ENCODE assay signal across 14 cellular contexts in the genomic region with DNA sequence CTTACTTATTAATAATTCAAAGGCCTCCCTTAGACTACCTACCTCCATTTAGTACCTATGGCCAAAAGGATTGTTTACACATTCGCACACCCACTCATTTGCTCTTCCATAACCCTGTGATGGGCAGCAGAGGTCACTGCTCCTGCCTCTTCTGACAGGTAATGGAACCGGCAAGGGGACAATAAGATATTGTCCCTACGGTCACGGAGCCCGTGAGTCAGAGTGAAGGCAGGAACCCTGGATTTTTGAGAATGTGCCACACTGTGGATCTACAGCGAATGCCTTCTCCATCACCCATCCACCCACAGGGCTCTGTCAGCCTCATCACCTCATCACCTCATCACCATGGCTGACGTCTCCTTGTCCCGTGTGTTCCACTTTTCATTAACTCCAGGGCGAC.
"Had no signal": no experiment of that assay in that cellular context is flagged by ENCODE, and none has a peak within 500 bp of the region (broad histone marks: within the 10 kb centered on the region; RNA-seq: fewer than 3 reads in every experiment).

No MANE protein-coding gene starts in this region.

- DNase-seq: activated CD4-positive, alpha-beta T cell treated with anti-CD3 and anti-CD28 coated beads, Interleukin-2, amount 10 ng/mL, durations not matched to agents 24 days and 14 days; activated CD4-positive, CD25-positive, alpha-beta regulatory T cell; activated CD8-positive, alpha-beta memory T cell treated with anti-CD3 and anti-CD28 coated beads, Interleukin-2, amount 50 U/mL, for 4 hours; activated CD8-positive, alpha-beta T cell treated with anti-CD3 and anti-CD28 coated beads, Interleukin-2, amount 10 ng/mL, durations not matched to agents 7 days and 5 days; activated effector memory CD4-positive, alpha-beta T cell treated with anti-CD3 and anti-CD28 coated beads, Interleukin-2, amount 50 U/mL, for 16 hours; activated T-cell treated with anti-CD3 and anti-CD28 coated beads, Interleukin-2, amount 50 U/mL, for 48 hours; adrenal gland; erythroblast; pancreas; stimulated activated CD4-positive, alpha-beta T cell treated with anti-CD3 and anti-CD28 coated beads, Interleukin-1b, Interleukin-23, amount 100 ng/mL, for 48 hours had no signal

- H3K4me1 ChIP-seq: adrenal gland, vagina had no signal

- H3K27ac Mint-ChIP-seq: activated CD4-positive, alpha-beta T cell treated with anti-CD3 and anti-CD28 coated beads, Interleukin-2, amount 10 ng/mL, durations not matched to agents 24 days and 14 days; activated CD8-positive, alpha-beta T cell treated with anti-CD3 and anti-CD28 coated beads, Interleukin-2, amount 10 ng/mL, durations not matched to agents 7 days and 5 days; activated naive CD4-positive, alpha-beta T cell treated with anti-CD3 and anti-CD28 coated beads, Interleukin-2, amount 50 U/mL, for 24 hours; neural progenitor cell had no signal

- ATAC-seq: activated CD8-positive, alpha-beta T cell treated with anti-CD3 and anti-CD28 coated beads, Interleukin-2, amount 10 ng/mL, durations not matched to agents 7 days and 5 days had no signal

- H3K27me3 Mint-ChIP-seq: activated CD4-positive, alpha-beta T cell treated with anti-CD3 and anti-CD28 coated beads, Interleukin-2, amount 10 ng/mL, durations not matched to agents 24 days and 14 days; activated naive CD4-positive, alpha-beta T cell treated with anti-CD3 and anti-CD28 coated beads, Interleukin-2, amount 50 U/mL, for 24 hours had no signal

- H3K4me3 Mint-ChIP-seq: activated CD4-positive, alpha-beta T cell treated with anti-CD3 and anti-CD28 coated beads, Interleukin-2, amount 10 ng/mL, durations not matched to agents 24 days and 14 days; activated CD8-positive, alpha-beta T cell treated with anti-CD3 and anti-CD28 coated beads, Interleukin-2, amount 10 ng/mL, durations not matched to agents 7 days and 5 days; activated naive CD4-positive, alpha-beta T cell treated with anti-CD3 and anti-CD28 coated beads, Interleukin-2, amount 50 U/mL, for 24 hours; neural progenitor cell had no signal

- H3K36me3 Mint-ChIP-seq: activated naive CD4-positive, alpha-beta T cell treated with anti-CD3 and anti-CD28 coated beads, Interleukin-2, amount 50 U/mL, for 24 hours had no signal

- H3K4me1 Mint-ChIP-seq: activated CD4-positive, alpha-beta T cell treated with anti-CD3 and anti-CD28 coated beads, Interleukin-2, amount 10 ng/mL, durations not matched to agents 24 days and 14 days; activated naive CD4-positive, alpha-beta T cell treated with anti-CD3 and anti-CD28 coated beads, Interleukin-2, amount 50 U/mL, for 24 hours had no signal

- H3K9me3 Mint-ChIP-seq: activated CD4-positive, alpha-beta T cell treated with anti-CD3 and anti-CD28 coated beads, Interleukin-2, amount 10 ng/mL, durations not matched to agents 24 days and 14 days; activated naive CD4-positive, alpha-beta T cell treated with anti-CD3 and anti-CD28 coated beads, Interleukin-2, amount 50 U/mL, for 24 hours; neural progenitor cell had no signal

- H3K27ac ChIP-seq: adrenal gland, cardiac muscle cell, neural progenitor cell, pancreas, vagina had no signal

- H3K27me3 ChIP-seq: adrenal gland, cardiac muscle cell, neural progenitor cell, pancreas, vagina had no signal
